Comparison of ENCODE assay signal across 8 cellular contexts in genomic region chr3:51390600-51391074, GRCh38. TPM values are rescaled to one million over a fixed set of nuclear protein-coding genes. Genes with fewer than 3 reads are reported as not detected.
A peak's percentile ranks its signal among the peaks of the same experiment; 100 is the strongest.
DNase-seq lines count a peak whose midpoint lies in the region; ATAC-seq and TF ChIP-seq lines count a peak whose summit lies in the region.

No MANE protein-coding gene starts in this region.

- peak overlapping the region; percentile 76 for H3K4me2 ChIP-seq in SK-N-SH

- TF ChIP-seq RAD21 in SK-N-SH (IDR thresholded peaks at IDR 0.05; ENCODE audit: low read length): no peak

- H3K4me3 ChIP-seq in SK-N-SH (ENCODE audit: low read depth in 2 of 2, low read length in 1 of 2): peak overlapping the region; percentile 42 to 76; a peak in 3 of 4 replicates

- H3K27ac ChIP-seq in SK-N-SH (ENCODE audit: low read depth in 2 of 2, low read length in 1 of 2): peak overlapping the region; percentile 53 to 81

- H3K9me3 Mint-ChIP-seq in glutamatergic neuron (ENCODE audit: unreplicated experiment): peaks cover 14% of the 10 kb centered on the region
- no peaks in the 10 kb centered on the region for H3K9me3 Mint-ChIP-seq in stimulated activated effector memory CD8-positive, alpha-beta T cell treated with anti-CD3 and anti-CD28 coated beads, Interleukin-12 subunit alpha, Interleukin-12 subunit beta, amount 100 ng/mL, for 72 hours

- peak overlapping the region; percentile 69 for H3K4me3 Mint-ChIP-seq in glutamatergic neuron (ENCODE audit: unreplicated experiment)
- peak overlapping the region; percentile 68 for H3K4me3 Mint-ChIP-seq in stimulated activated effector memory CD8-positive, alpha-beta T cell treated with anti-CD3 and anti-CD28 coated beads, Interleukin-12 subunit alpha, Interleukin-12 subunit beta, amount 100 ng/mL, for 72 hours

- peaks cover 38 to 64% of the 10 kb centered on the region in 2 experiments for H3K36me3 ChIP-seq in SK-N-SH (replicated peaks in 1 of 2; ENCODE audit: control insufficient read depth in 1 of 2, insufficient read depth in 2 of 2, low read length in 1 of 2)

- TF ChIP-seq EP300 in SK-N-SH (IDR thresholded peaks at IDR 0.05; ENCODE audit: borderline replicate concordance in 1 of 2, low read depth in 1 of 2, low read length in 1 of 2): no peak

- CTCF ChIA-PET in SK-N-SH (lab: Yijun Ruan, JAX): interaction anchor here (0.7 to 3.9 kb wide), 15 partner anchors 10 to 775 kb away, joined by 3 to 34 read pairs (median 5); no protein-coding TSS in a partner anchor

- H3K27me3 Mint-ChIP-seq in glutamatergic neuron (ENCODE audit: unreplicated experiment): peaks cover 3% of the 10 kb centered on the region

- H3K4me1 ChIP-seq in SK-N-SH (ENCODE audit: control insufficient read depth in 1 of 2, insufficient read depth in 2 of 2, low read depth in 1 of 2, low read length in 1 of 2): peaks cover 27 to 77% of the 10 kb centered on the region in 2 experiments

- H2AFZ ChIP-seq in SK-N-SH (ENCODE audit: low read depth): no peak overlapping the region

- peaks cover 35% of the 10 kb centered on the region for H3K4me1 Mint-ChIP-seq in glutamatergic neuron (ENCODE audit: low read depth, unreplicated experiment)
- peaks cover 76% of the 10 kb centered on the region for H3K4me1 Mint-ChIP-seq in stimulated activated effector memory CD8-positive, alpha-beta T cell treated with anti-CD3 and anti-CD28 coated beads, Interleukin-12 subunit alpha, Interleukin-12 subunit beta, amount 100 ng/mL, for 72 hours

- no peak for DNase-seq in activated CD4-positive, CD25-positive, alpha-beta regulatory T cell treated with anti-CD3 and anti-CD28 coated beads, Interleukin-2, amount 50 U/mL, for 72 hours
- no peak for DNase-seq in SK-N-SH
- DNase-seq in glutamatergic neuron: no peak
- DNase-seq in stimulated activated effector memory CD8-positive, alpha-beta T cell treated with anti-CD3 and anti-CD28 coated beads, Interleukin-12 subunit alpha, Interleukin-12 subunit beta, amount 100 ng/mL, for 72 hours (ENCODE audit: low spot score in 2 of 2): no peak
- no peak for DNase-seq in HPDE6-E6E7 (ENCODE audit: extremely low spot score)
- no peak for DNase-seq in posterior cingulate gyrus
- no peak for DNase-seq in DMS 273 treated with DMSO at 0.1 percent for 48 hours (lab: John Stamatoyannopoulos, UW)

- H3K79me2 ChIP-seq in SK-N-SH (ENCODE audit: insufficient read depth): peaks cover 87% of the 10 kb centered on the region

- TF ChIP-seq CTCF in SK-N-SH (IDR thresholded peaks at IDR 0.05) (peak; percentile 79; the same call in 1 of the 2 replicates), glutamatergic neuron (IDR thresholded peaks at IDR 0.05; ENCODE audit: partially characterized antibody, unreplicated experiment) (peak; percentile 78)

- H3K9me3 ChIP-seq in SK-N-SH: no peaks in the 10 kb centered on the region

- peak; percentile 2 for ATAC-seq in activated CD4-positive, CD25-positive, alpha-beta regulatory T cell treated with anti-CD3 and anti-CD28 coated beads, Interleukin-2, amount 50 U/mL, for 24 hours
- ATAC-seq in stimulated activated effector memory CD8-positive, alpha-beta T cell treated with anti-CD3 and anti-CD28 coated beads, Interleukin-12 subunit alpha, Interleukin-12 subunit beta, amount 100 ng/mL, for 72 hours: peak; percentile 2

- peaks cover 14% of the 10 kb centered on the region for H3K36me3 Mint-ChIP-seq in glutamatergic neuron (ENCODE audit: unreplicated experiment)
- peaks cover 90% of the 10 kb centered on the region for H3K36me3 Mint-ChIP-seq in stimulated activated effector memory CD8-positive, alpha-beta T cell treated with anti-CD3 and anti-CD28 coated beads, Interleukin-12 subunit alpha, Interleukin-12 subunit beta, amount 100 ng/mL, for 72 hours

- H3K9ac ChIP-seq in SK-N-SH: peak overlapping the region; percentile 24; the same call in 1 of the 2 replicates

- no peaks in the 10 kb centered on the region for H3K27me3 ChIP-seq in SK-N-SH (ENCODE audit: insufficient read depth)

- peaks cover 47% of the 10 kb centered on the region for H4K20me1 ChIP-seq in SK-N-SH (ENCODE audit: insufficient read depth)

- POLR2A ChIA-PET in SK-N-SH (lab: Yijun Ruan, JAX): interaction anchor here (1.0 kb wide), 1 partner anchor 279 kb away, joined by 3 read pairs; no protein-coding TSS in a partner anchor

- peaks cover 45% of the 10 kb centered on the region for H3F3A ChIP-seq in SK-N-SH (replicated peaks; ENCODE audit: insufficient read depth)

- intact Hi-C loops in posterior cingulate gyrus (cut with DNase I): no loop called here

- 32% methylated on average over 20 of the region's 23 CpGs for WGBS in SK-N-SH (ENCODE audit: low lambda C conversion rate)

- H3K27ac Mint-ChIP-seq in glutamatergic neuron (ENCODE audit: unreplicated experiment): peak overlapping the region; percentile 82
- H3K27ac Mint-ChIP-seq in stimulated activated effector memory CD8-positive, alpha-beta T cell treated with anti-CD3 and anti-CD28 coated beads, Interleukin-12 subunit alpha, Interleukin-12 subunit beta, amount 100 ng/mL, for 72 hours: peak overlapping the region; percentile 40

- no peaks in the 10 kb centered on the region for H3K9me2 ChIP-seq in SK-N-SH

TF ChIP-seq in SK-N-SH, 30 proteins besides CTCF, POLR2A, EP300 and RAD21:
- no peak for TF ChIP-seq EZH2phosphoT487 (IDR thresholded peaks at IDR 0.05; ENCODE audit: borderline replicate concordance, low read depth)
- TF ChIP-seq GATA2 (CRISPR knock-in tag; IDR thresholded peaks at IDR 0.05): no peak
- no peak for TF ChIP-seq USF1 (IDR thresholded peaks at IDR 0.05; ENCODE audit: borderline replicate concordance, low read depth)
- no peak for TF ChIP-seq CHD2 (IDR thresholded peaks at IDR 0.05; ENCODE audit: low read length, partially characterized antibody)
- no peak for TF ChIP-seq MXI1 (IDR thresholded peaks at IDR 0.05; ENCODE audit: low read depth, low read length)
- TF ChIP-seq ELF1 (IDR thresholded peaks at IDR 0.05): no peak
- no peak for TF ChIP-seq YY1 (IDR thresholded peaks at IDR 0.05; ENCODE audit: low read depth)
- no peak for TF ChIP-seq FOXJ3 (CRISPR knock-in tag; IDR thresholded peaks at IDR 0.05)
- no peak; the same call in 1 of the 2 replicates for TF ChIP-seq SMC3 (IDR thresholded peaks at IDR 0.05; ENCODE audit: low read depth, low read length)
- no peak for TF ChIP-seq TCF12 (IDR thresholded peaks at IDR 0.05)
- no peak for TF ChIP-seq TEAD4 (IDR thresholded peaks at IDR 0.05; ENCODE audit: borderline replicate concordance, insufficient read depth)
- TF ChIP-seq PBX3 (IDR thresholded peaks at IDR 0.05): no peak
- TF ChIP-seq JUND (IDR thresholded peaks at IDR 0.05): no peak
- TF ChIP-seq FOSL2 (IDR thresholded peaks at IDR 0.05; ENCODE audit: borderline replicate concordance, low read depth): no peak

RNA-seq across cellular contexts. Expression of gene RBM15B, which starts 0.4 kb away (rescaled TPM):
- 11.3 and 17.0 TPM in 2 replicates for polyA plus RNA-seq in SK-N-SH (2012; rRNA removed)
- polyA plus RNA-seq in SK-N-SH (2012; cell fraction: cytosol; rRNA removed): 12.3 and 17.2 TPM in 2 replicates
- 9.4 and 9.8 TPM in 2 replicates for polyA plus RNA-seq in SK-N-SH (2012; cell fraction: nucleus; rRNA removed)
- total RNA-seq in glutamatergic neuron (ENCODE audit: unreplicated experiment): 52.5 TPM

RNA-seq across cellular contexts. Expression of gene MANF, which starts 5.5 kb away (rescaled TPM):
- 118 and 121 TPM in 2 replicates for polyA plus RNA-seq in SK-N-SH (2012; rRNA removed)
- 151 and 220 TPM in 2 replicates for polyA plus RNA-seq in SK-N-SH (2012; cell fraction: cytosol; rRNA removed)
- 27.1 and 39.2 TPM in 2 replicates for polyA plus RNA-seq in SK-N-SH (2012; cell fraction: nucleus; rRNA removed)
- total RNA-seq in glutamatergic neuron (ENCODE audit: unreplicated experiment): 104 TPM
